In genomic region chr5:55692106-55692417, GRCh38 we compare ENCODE assay signal across 28 cellular contexts. TPM values are rescaled to one million over a fixed set of nuclear protein-coding genes. Genes with fewer than 3 reads are reported as not detected.
DNase-seq lines count a peak whose midpoint lies in the region; FAIRE-seq and TF ChIP-seq lines count a peak whose summit lies in the region.
"Had no signal": no experiment of that assay in that cellular context is flagged by ENCODE, and none has a peak within 500 bp of the region (broad histone marks: within the 10 kb centered on the region; RNA-seq: fewer than 3 reads in every experiment).

No MANE protein-coding gene starts in this region.

- H3K27me3 Mint-ChIP-seq in CD14-positive monocyte (ENCODE audit: low read depth in 3 of 3) (no peaks in the 10 kb centered on the region), neural crest cell (ENCODE audit: low read depth) (no peaks in the 10 kb centered on the region)
- H3K27me3 Mint-ChIP-seq in activated naive CD4-positive, alpha-beta T cell treated with anti-CD3 and anti-CD28 coated beads, Interleukin-2, amount 10 ng/mL, durations not matched to agents 7 days and 5 days, result no peaks in the 10 kb centered on the region
- H3K27me3 Mint-ChIP-seq: brain; stimulated activated naive CD8-positive, alpha-beta T cell treated with anti-CD3 and anti-CD28 coated beads, Interleukin-15, Interleukin-2, amounts not matched to agents 100 ng/mL and 50 ng/mL, for 24 hours had no signal

- no peak overlapping the region for H2AFZ ChIP-seq in OCI-LY7 (ENCODE audit: low read length)
- H2AFZ ChIP-seq: hepatocyte had no signal

- peaks cover 7% of the 10 kb centered on the region for H3K4me1 Mint-ChIP-seq in CD14-positive monocyte
- peaks cover 12% of the 10 kb centered on the region for H3K4me1 Mint-ChIP-seq in neural crest cell
- H3K4me1 Mint-ChIP-seq in activated naive CD4-positive, alpha-beta T cell treated with anti-CD3 and anti-CD28 coated beads, Interleukin-2, amount 10 ng/mL, durations not matched to agents 7 days and 5 days, result peaks cover 10% of the 10 kb centered on the region

- H3K36me3 Mint-ChIP-seq in CD14-positive monocyte (peaks cover 3 to 19% of the 10 kb centered on the region in 2 donors), neural crest cell (ENCODE audit: low read depth) (peaks cover 12% of the 10 kb centered on the region)
- H3K36me3 Mint-ChIP-seq in activated naive CD4-positive, alpha-beta T cell treated with anti-CD3 and anti-CD28 coated beads, Interleukin-2, amount 10 ng/mL, durations not matched to agents 7 days and 5 days, result peaks cover 9% of the 10 kb centered on the region

- intact Hi-C loops in CD14-positive monocyte (cut with micrococcal nuclease), result no loop called here
- intact Hi-C loops in OCI-LY7 (cut with micrococcal nuclease; ENCODE audit: unreplicated experiment), result loop anchor here (2.0 to 5.0 kb wide), 5 partner anchors 155 to 465 kb away; partner anchors contain the start of gene MCIDAS

- H3K4me3 Mint-ChIP-seq in CD14-positive monocyte (no peak overlapping the region), neural crest cell (no peak overlapping the region)
- H3K4me3 Mint-ChIP-seq in activated naive CD4-positive, alpha-beta T cell treated with anti-CD3 and anti-CD28 coated beads, Interleukin-2, amount 10 ng/mL, durations not matched to agents 7 days and 5 days, result no peak overlapping the region
- H3K4me3 Mint-ChIP-seq: activated T-helper 1 cell treated with anti-CD3 and anti-CD28 coated beads, Interleukin-12 subunit alpha, Interleukin-12 subunit beta, Interleukin-2, Interleukin-4 antibody, amounts not matched to agents 30 ng/mL and 10 ng/mL and 1 ng/mL, durations not matched to agents 14 hours and 24 hours and 36 hours; brain; stimulated activated naive CD8-positive, alpha-beta T cell treated with anti-CD3 and anti-CD28 coated beads, Interleukin-15, Interleukin-2, amounts not matched to agents 100 ng/mL and 50 ng/mL, for 24 hours had no signal

- H3K9me3 Mint-ChIP-seq in CD14-positive monocyte, result peaks cover 0 to 5% (median 0%) of the 10 kb centered on the region in 7 donors
- peaks cover 3% of the 10 kb centered on the region for H3K9me3 Mint-ChIP-seq in neural crest cell
- no peaks in the 10 kb centered on the region for H3K9me3 Mint-ChIP-seq in activated naive CD4-positive, alpha-beta T cell treated with anti-CD3 and anti-CD28 coated beads, Interleukin-2, amount 10 ng/mL, durations not matched to agents 7 days and 5 days
- H3K9me3 Mint-ChIP-seq: activated T-helper 1 cell treated with anti-CD3 and anti-CD28 coated beads, Interleukin-12 subunit alpha, Interleukin-12 subunit beta, Interleukin-2, Interleukin-4 antibody, amounts not matched to agents 30 ng/mL and 10 ng/mL and 1 ng/mL, durations not matched to agents 14 hours and 24 hours and 36 hours; stimulated activated naive CD8-positive, alpha-beta T cell treated with anti-CD3 and anti-CD28 coated beads, Interleukin-15, Interleukin-2, amounts not matched to agents 100 ng/mL and 50 ng/mL, for 24 hours had no signal

- H3K4me3 ChIP-seq in OCI-LY7 (ENCODE audit: low read depth, low read length, poor library complexity, severe bottlenecking), result no peak overlapping the region
- H3K4me3 ChIP-seq: BLaER1 treated with 17β-estradiol and CSF1 and Interleukin-3, amounts not matched to agents 10 nM and 100 nM; hepatocyte; left lung; spleen; uterus had no signal

- no peaks in the 10 kb centered on the region for H3K9me3 ChIP-seq in OCI-LY7 (ENCODE audit: low read length)
- H3K9me3 ChIP-seq: adrenal gland, gastrocnemius medialis, left lung, neutrophil, spleen, thoracic aorta, uterus had no signal

- H3K9me2 ChIP-seq in OCI-LY7 (ENCODE audit: insufficient read depth, low read length), result no peaks in the 10 kb centered on the region

- H3K27ac ChIP-seq in OCI-LY7 (ENCODE audit: low read depth, low read length, poor library complexity, severe bottlenecking), result no peak overlapping the region
- H3K27ac ChIP-seq: BLaER1 treated with 17β-estradiol and CSF1 and Interleukin-3, amounts not matched to agents 10 nM and 100 nM; hepatocyte; left lung; neutrophil; spleen had no signal

- no peaks in the 10 kb centered on the region for H4K20me1 ChIP-seq in OCI-LY7 (ENCODE audit: insufficient read depth, low read length)

- no TSS peak for BruUV-seq in OCI-LY7 (replicated peaks; lab: Mats Ljungman, UMichigan)

- peaks cover 1% of the 10 kb centered on the region for H3K36me3 ChIP-seq in OCI-LY7 (ENCODE audit: insufficient read depth, low read length)
- H3K36me3 ChIP-seq: adrenal gland, gastrocnemius medialis, neutrophil, thoracic aorta, uterus had no signal

- H3K79me2 ChIP-seq in OCI-LY7 (ENCODE audit: insufficient read depth, low read depth, low read length), result no peaks in the 10 kb centered on the region
- H3K79me2 ChIP-seq: hepatocyte had no signal

- no peak overlapping the region for H3K4me2 ChIP-seq in OCI-LY7 (ENCODE audit: low read length)

- POLR2A ChIA-PET in OCI-LY7 (lab: Charles Lee), result interaction anchor here (0.8 to 1.0 kb wide), 2 partner anchors 28 to 348 kb away, joined by 3 read pairs; no protein-coding TSS in a partner anchor

- no peaks in the 10 kb centered on the region for H3K4me1 ChIP-seq in OCI-LY7 (ENCODE audit: insufficient read depth, low read length, poor library complexity, severe bottlenecking)
- H3K4me1 ChIP-seq: uterus had no signal

- CTCF ChIA-PET in OCI-LY7 (lab: Charles Lee; ENCODE audit: unreplicated experiment), result no interaction called here
- CTCF ChIA-PET in activated naive CD4-positive, alpha-beta T cell treated with anti-CD3 and anti-CD28 coated beads, Interleukin-2, amount 10 ng/mL, durations not matched to agents 7 days and 5 days (lab: Charles Lee), result interaction anchor here (0.6 to 3.0 kb wide), 34 partner anchors 9 to 1152 kb away, joined by 3 to 14 read pairs (median 4); no protein-coding TSS in a partner anchor

- TF ChIP-seq CTCF in CD14-positive monocyte (IDR thresholded peaks at IDR 0.05) (peak; percentile 62), OCI-LY7 (conservative IDR thresholded peaks at IDR 0.05; ENCODE audit: low read length) (peak; percentile 38; the same call in 1 of the 2 replicates), neural crest cell (conservative IDR thresholded peaks at IDR 0.05) (peak; percentile 27)

- H3K27ac Mint-ChIP-seq in CD14-positive monocyte (no peak overlapping the region), neural crest cell (ENCODE audit: unreplicated experiment) (no peak overlapping the region)
- H3K27ac Mint-ChIP-seq in activated naive CD4-positive, alpha-beta T cell treated with anti-CD3 and anti-CD28 coated beads, Interleukin-2, amount 10 ng/mL, durations not matched to agents 7 days and 5 days, result no peak overlapping the region
- H3K27ac Mint-ChIP-seq: activated T-helper 1 cell treated with anti-CD3 and anti-CD28 coated beads, Interleukin-12 subunit alpha, Interleukin-12 subunit beta, Interleukin-2, Interleukin-4 antibody, amounts not matched to agents 30 ng/mL and 10 ng/mL and 1 ng/mL, durations not matched to agents 14 hours and 24 hours and 36 hours; stimulated activated naive CD8-positive, alpha-beta T cell treated with anti-CD3 and anti-CD28 coated beads, Interleukin-15, Interleukin-2, amounts not matched to agents 100 ng/mL and 50 ng/mL, for 24 hours had no signal

- DNase-seq in CD14-positive monocyte (ENCODE audit: low spot score), result no peak
- no peak for DNase-seq in OCI-LY7 (ENCODE audit: low spot score)
- no peak for DNase-seq in neural crest cell (ENCODE audit: low read depth, low spot score)
- DNase-seq in HT-29 (ENCODE audit: low spot score), result no peak
- no peak for DNase-seq in activated naive CD4-positive, alpha-beta T cell treated with anti-CD3 and anti-CD28 coated beads, Interleukin-2, amount 10 ng/mL, durations not matched to agents 7 days and 5 days
- no peak for DNase-seq in NCI-H1105 (lab: John Stamatoyannopoulos, UW)
- DNase-seq: activated CD4-positive, alpha-beta T cell treated with anti-CD3 and anti-CD28 coated beads, Interleukin-2, amount 50 U/mL, for 4 hours; activated CD4-positive, CD25-positive, alpha-beta regulatory T cell; activated CD8-positive, alpha-beta memory T cell treated with anti-CD3 and anti-CD28 coated beads, Interleukin-2, amount 50 U/mL, for 4 hours; activated naive CD4-positive, alpha-beta T cell treated with Interleukin-2 at 50 U/mL for 16 hours; adrenal gland; left lung; spleen; stimulated activated CD4-positive, alpha-beta T cell treated with anti-CD3 and anti-CD28 coated beads, Interleukin-2, amount 100 ng/mL, for 24 hours; uterus had no signal

- FAIRE-seq in colon (lab: Jason Lieb, UNC), result peak; percentile 14

RNA-seq across cellular contexts. Expression of gene SLC38A9, which starts 20.1 kb away (rescaled TPM):
- 10 to 100 TPM; 14.1 to 15.2 TPM for polyA plus RNA-seq in CD14-positive monocyte
- 16.4 and 20.1 TPM in 2 replicates for total RNA-seq in OCI-LY7 (2014; rRNA removed; shearing (Covaris generic))
- 27.7 and 30.3 TPM in 2 replicates for total RNA-seq in OCI-LY7 (2022)
- total RNA-seq in neural crest cell, result 23.9 and 25.3 TPM in 2 replicates
- total RNA-seq in HT-29 (2014; rRNA removed; shearing (Covaris generic)), result 7.4 and 10.7 TPM in 2 replicates

RNA-seq across cellular contexts. Expression of gene DDX4, which starts 45.8 kb away (rescaled TPM):
- polyA plus RNA-seq in CD14-positive monocyte, result not detected
- total RNA-seq in OCI-LY7 (2014; rRNA removed; shearing (Covaris generic)), result not detected in 2 replicates
- not detected in 2 replicates for total RNA-seq in OCI-LY7 (2022)
- total RNA-seq in neural crest cell, result not detected in 2 replicates
- total RNA-seq in HT-29 (2014; rRNA removed; shearing (Covaris generic)), result not detected in 2 replicates
- total RNA-seq: activated T-helper 1 cell treated with anti-CD3 and anti-CD28 coated beads, Interleukin-12 subunit alpha, Interleukin-12 subunit beta, Interleukin-2, Interleukin-4 antibody, amounts not matched to agents 30 ng/mL and 10 ng/mL and 1 ng/mL, durations not matched to agents 14 hours and 24 hours and 36 hours; adrenal gland; fibroblast of lung; G401; gastrocnemius medialis; left lung; NCI-H460; posterior vena cava; thoracic aorta had no signal
- polyA plus RNA-seq: adrenal gland, fibroblast of lung, hepatocyte had no signal
